Comparison of ENCODE assay signal across 16 cellular contexts in the genomic region with DNA sequence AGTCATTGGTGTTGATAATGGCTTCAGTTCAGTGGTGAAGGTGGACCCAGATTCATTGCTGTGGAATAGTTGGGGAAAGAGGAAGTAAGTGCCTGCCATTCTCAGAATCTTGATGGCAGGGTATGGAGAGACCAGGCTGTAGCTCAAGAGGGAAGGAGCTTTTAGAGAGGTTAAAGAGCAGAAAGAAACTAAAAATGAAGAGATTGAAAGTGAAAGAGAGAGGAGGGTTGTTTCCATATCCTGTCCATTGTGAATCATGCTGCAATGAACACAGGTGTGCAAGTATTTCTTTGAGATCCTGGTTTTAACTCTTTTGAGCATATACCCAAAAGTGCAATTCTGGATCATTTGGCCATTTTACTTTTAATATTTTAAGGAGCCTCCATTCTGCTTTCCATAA. TPM values are rescaled to one million over a fixed set of nuclear protein-coding genes. Genes with fewer than 3 reads are reported as not detected.
DNase-seq lines count a peak whose midpoint lies in the region; ATAC-seq, FAIRE-seq and TF ChIP-seq lines count a peak whose summit lies in the region.
"Had no signal": no experiment of that assay in that cellular context is flagged by ENCODE, and none has a peak within 500 bp of the region (broad histone marks: within the 10 kb centered on the region; RNA-seq: fewer than 3 reads in every experiment).

No MANE protein-coding gene starts in this region.

- H3K27ac Mint-ChIP-seq in activated T-helper 17 cell treated with anti-CD3 and anti-CD28 coated beads, Interleukin-2, amount 50 U/mL, for 72 hours, result peak overlapping the region; percentile 47
- H3K27ac Mint-ChIP-seq: activated B cell treated with CpG ODN at 0.5 μM for 24 hours, naive B cell had no signal

- no peaks in the 10 kb centered on the region for H3K36me3 ChIP-seq in psoas muscle (ENCODE audit: insufficient read depth in 1 of 2, low read depth in 1 of 2)
- H3K36me3 ChIP-seq: cardiac muscle cell, uterus had no signal

- H3K4me1 ChIP-seq in psoas muscle, result no peaks in the 10 kb centered on the region
- H3K4me1 ChIP-seq: uterus had no signal

- FAIRE-seq in frontal cortex (lab: Jason Lieb, UNC), result no peak
- FAIRE-seq: G401.6 had no signal

- peak overlapping the region; percentile 54 for H3K4me3 Mint-ChIP-seq in activated T-helper 17 cell treated with anti-CD3 and anti-CD28 coated beads, Interleukin-2, amount 50 U/mL, for 72 hours
- H3K4me3 Mint-ChIP-seq: activated B cell treated with CpG ODN at 0.5 μM for 24 hours, naive B cell had no signal

- H3K9me3 Mint-ChIP-seq in activated T-helper 17 cell treated with anti-CD3 and anti-CD28 coated beads, Interleukin-2, amount 50 U/mL, for 72 hours, result no peaks in the 10 kb centered on the region
- H3K9me3 Mint-ChIP-seq: activated B cell treated with CpG ODN at 0.5 μM for 24 hours had no signal

- peaks cover 0 to 14% (median 5%) of the 10 kb centered on the region in 3 donors for H3K27me3 ChIP-seq in psoas muscle (ENCODE audit: insufficient read depth in 3 of 3, low read length in 2 of 3)
- H3K27me3 ChIP-seq: uterus had no signal

- intact Hi-C loops in psoas muscle (cut with DNase I), result no loop called here

- H3K27ac ChIP-seq in psoas muscle, result no peak overlapping the region
- H3K27ac ChIP-seq: cardiac muscle cell, uterus had no signal

- TF ChIP-seq CTCF in psoas muscle (IDR thresholded peaks at IDR 0.05), result no peak

- ATAC-seq in GM18868 (IDR thresholded peaks at IDR 0.05; ENCODE audit: unreplicated experiment), result peak; percentile 62
- peak; percentile 100 for ATAC-seq in GM21447 (IDR thresholded peaks at IDR 0.05; ENCODE audit: unreplicated experiment)
- peak; percentile 79 for ATAC-seq in HG03196 (IDR thresholded peaks at IDR 0.05; ENCODE audit: unreplicated experiment)
- ATAC-seq in activated T-helper 17 cell treated with anti-CD3 and anti-CD28 coated beads, Interleukin-2, amount 50 U/mL, for 72 hours (replicated peaks), result peak; percentile 87
- no peak for ATAC-seq in HG03442 (IDR thresholded peaks at IDR 0.05; ENCODE audit: unreplicated experiment)
- ATAC-seq in psoas muscle, result no peak

- no peaks in the 10 kb centered on the region for H3K36me3 Mint-ChIP-seq in activated T-helper 17 cell treated with anti-CD3 and anti-CD28 coated beads, Interleukin-2, amount 50 U/mL, for 72 hours (ENCODE audit: low read depth)
- H3K36me3 Mint-ChIP-seq: naive B cell had no signal

- H3K4me1 Mint-ChIP-seq in activated T-helper 17 cell treated with anti-CD3 and anti-CD28 coated beads, Interleukin-2, amount 50 U/mL, for 72 hours, result peaks cover 13% of the 10 kb centered on the region
- H3K4me1 Mint-ChIP-seq: activated B cell treated with CpG ODN at 0.5 μM for 24 hours had no signal

- no peak for DNase-seq in frontal cortex (ENCODE audit: low spot score in 2 of 2)
- no peak for DNase-seq in HT-29 (ENCODE audit: low spot score)
- DNase-seq in psoas muscle, result no peak
- DNase-seq: activated B cell treated with CpG ODN at 0.5 μM for 24 hours; glutamatergic neuron; naive B cell; NCI-H524; stimulated activated CD4-positive, alpha-beta T cell treated with anti-CD3 and anti-CD28 coated beads, Interleukin-4, amount 100 ng/mL, for 1 hour; uterus had no signal

- H3K9me3 ChIP-seq in psoas muscle, result peaks cover 3% of the 10 kb centered on the region
- H3K9me3 ChIP-seq: uterus had no signal

- no peaks in the 10 kb centered on the region for H3K27me3 Mint-ChIP-seq in activated T-helper 17 cell treated with anti-CD3 and anti-CD28 coated beads, Interleukin-2, amount 50 U/mL, for 72 hours

- no peak overlapping the region for H3K4me3 ChIP-seq in psoas muscle
- H3K4me3 ChIP-seq: cardiac muscle cell, uterus had no signal

RNA-seq across cellular contexts. Expression of gene GJB6, which starts 12.5 kb away (rescaled TPM):
- total RNA-seq in activated T-helper 17 cell treated with anti-CD3 and anti-CD28 coated beads, Interleukin-2, amount 50 U/mL, for 72 hours, result 10 to 100 TPM; 16.8 to 53.3 TPM
- total RNA-seq in frontal cortex (12.6 TPM), psoas muscle (not detected)
- total RNA-seq in HT-29 (2014; rRNA removed; shearing (Covaris generic)), result 0.99 and 1.9 TPM in 2 replicates
- under 1 TPM in 1 of 3 donors, not detected in 2; 0.03 TPM for polyA plus RNA-seq in psoas muscle
- total RNA-seq: activated B cell treated with CpG ODN at 0.5 μM for 24 hours, cardiac muscle cell had no signal
- polyA plus RNA-seq: cardiac muscle cell had no signal

RNA-seq across cellular contexts. Expression of gene GJB2, which starts 26.8 kb away (rescaled TPM):
- total RNA-seq in activated T-helper 17 cell treated with anti-CD3 and anti-CD28 coated beads, Interleukin-2, amount 50 U/mL, for 72 hours, result 10 to 100 TPM; 42.5 to 84.4 TPM
- total RNA-seq in frontal cortex (5.3 TPM), psoas muscle (under 1 TPM in 2 of 4 donors, not detected in 2; 0.11 to 0.26 TPM)
- total RNA-seq in HT-29 (2014; rRNA removed; shearing (Covaris generic)), result 41.9 and 50.1 TPM in 2 replicates
- polyA plus RNA-seq in psoas muscle, result under 1 TPM; 0.07 to 0.47 (median 0.26) TPM
- total RNA-seq: activated B cell treated with CpG ODN at 0.5 μM for 24 hours had no signal

RNA-seq across cellular contexts. Expression of gene GJA3, which starts 58.7 kb away (rescaled TPM):
- total RNA-seq in activated T-helper 17 cell treated with anti-CD3 and anti-CD28 coated beads, Interleukin-2, amount 50 U/mL, for 72 hours, result under 1 TPM; 0.50 to 0.91 TPM
- total RNA-seq in frontal cortex (not detected), psoas muscle (under 1 TPM in 1 of 4 donors, not detected in 3; 0.06 TPM)
- 0.29 and 0.43 TPM in 2 replicates for total RNA-seq in HT-29 (2014; rRNA removed; shearing (Covaris generic))
- polyA plus RNA-seq in psoas muscle, result under 1 TPM in 1 of 3 donors, not detected in 2; 0.01 TPM

Comparison
In these comparisons a context has a peak if more than half of its experiments do, and no peak if none do; other contexts are left out.
1. ATAC-seq: peak in GM18868 (single experiment), GM21447 (single experiment), HG03196 (single experiment) and activated T-helper 17 cell treated with anti-CD3 and anti-CD28 coated beads, Interleukin-2, amount 50 U/mL, for 72 hours (single experiment); none in HG03442 (single experiment) and psoas muscle (0 of 4).